ENCODE assay signal across 1 cellular context in the genomic region with DNA sequence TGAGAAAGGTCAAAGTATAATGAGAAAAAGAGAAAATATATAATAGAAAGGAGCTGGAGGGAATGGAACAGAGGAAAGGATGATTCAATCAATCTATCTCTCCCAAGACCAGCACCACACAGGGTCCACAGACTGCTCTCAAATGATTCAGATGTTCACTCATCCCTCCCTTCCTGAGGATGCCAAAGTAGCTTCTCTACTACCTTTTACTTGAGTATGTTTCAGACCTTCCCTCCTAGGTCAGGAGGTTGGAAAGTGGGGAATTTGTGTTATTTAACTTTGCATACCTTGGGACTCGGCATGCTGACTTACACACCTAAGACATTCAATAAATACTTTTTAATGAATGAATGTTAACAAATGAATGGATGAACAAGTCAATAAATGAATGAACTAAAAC.
TF ChIP-seq lines count a peak whose summit lies in the region.

No MANE protein-coding gene starts in this region.

TF ChIP-seq in K562, 482 proteins besides CTCF, POLR2A, EP300 and RAD21 (continued from another document):
- TF ChIP-seq, protein P1, sequence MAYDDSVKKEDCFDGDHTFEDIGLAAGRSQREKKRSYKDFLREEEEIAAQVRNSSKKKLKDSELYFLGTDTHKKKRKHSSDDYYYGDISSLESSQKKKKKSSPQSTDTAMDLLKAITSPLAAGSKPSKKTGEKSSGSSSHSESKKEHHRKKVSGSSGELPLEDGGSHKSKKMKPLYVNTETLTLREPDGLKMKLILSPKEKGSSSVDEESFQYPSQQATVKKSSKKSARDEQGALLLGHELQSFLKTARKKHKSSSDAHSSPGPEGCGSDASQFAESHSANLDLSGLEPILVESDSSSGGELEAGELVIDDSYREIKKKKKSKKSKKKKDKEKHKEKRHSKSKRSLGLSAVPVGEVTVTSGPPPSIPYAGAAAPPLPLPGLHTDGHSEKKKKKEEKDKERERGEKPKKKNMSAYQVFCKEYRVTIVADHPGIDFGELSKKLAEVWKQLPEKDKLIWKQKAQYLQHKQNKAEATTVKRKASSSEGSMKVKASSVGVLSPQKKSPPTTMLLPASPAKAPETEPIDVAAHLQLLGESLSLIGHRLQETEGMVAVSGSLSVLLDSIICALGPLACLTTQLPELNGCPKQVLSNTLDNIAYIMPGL (CRISPR knock-in tag; IDR thresholded peaks at IDR 0.05) = no peak
- TF ChIP-seq MYNN (IDR thresholded peaks at IDR 0.05) (no peak), MYNN (CRISPR knock-in tag; IDR thresholded peaks at IDR 0.05) (no peak), ZNF121 (CRISPR knock-in tag; conservative IDR thresholded peaks at IDR 0.05) (no peak)
